In genomic region chr1:199675937-199676336, GRCh38 we compare ENCODE assay signal across 24 cellular contexts.
"Had no signal": no experiment of that assay in that cellular context is flagged by ENCODE, and none has a peak within 500 bp of the region (broad histone marks: within the 10 kb centered on the region; RNA-seq: fewer than 3 reads in every experiment).

No MANE protein-coding gene starts in this region.

- H3K27me3 ChIP-seq: hepatocyte, ovary, tibial artery, upper lobe of right lung, vagina had no signal

- H3K4me3 Mint-ChIP-seq: dendritic cell treated with granulocyte-macrophage colony-stimulating factor and Interleukin-4, amounts not matched to agents 40 ng/mL and 50 ng/mL, for 4 days; effector memory CD8-positive, alpha-beta T cell; naive thymus-derived CD4-positive, alpha-beta T cell; nephron progenitor cell; stimulated activated memory B cell treated with anti-CD40 and anti-IgM and Interleukin-4, amounts not matched to agents 10 μg/mL and 1 μg/mL and 100 μg/mL, for 72 hours; stimulated activated naive CD8-positive, alpha-beta T cell treated with anti-CD3 and anti-CD28 coated beads, Interleukin-15, Interleukin-2, amounts not matched to agents 100 ng/mL and 50 ng/mL, for 24 hours had no signal

- H3K27ac ChIP-seq: foreskin keratinocyte, hepatocyte, ovary, prostate gland, spleen, tibial artery, upper lobe of right lung, vagina had no signal

- H3K9me3 ChIP-seq: ovary, prostate gland, spleen, tibial artery, upper lobe of right lung, vagina had no signal

- H3K36me3 Mint-ChIP-seq: naive thymus-derived CD4-positive, alpha-beta T cell; stimulated activated memory B cell treated with anti-CD40 and anti-IgM and Interleukin-4, amounts not matched to agents 10 μg/mL and 1 μg/mL and 100 μg/mL, for 72 hours had no signal

- DNase-seq: effector memory CD8-positive, alpha-beta T cell; erythroblast; foreskin keratinocyte; head of caudate nucleus; left colon; left ventricle myocardium superior; mesenchymal stem cell; naive thymus-derived CD4-positive, alpha-beta T cell; nephron progenitor cell; ovary; spleen; stimulated activated CD4-positive, alpha-beta T cell treated with anti-CD3 and anti-CD28 coated beads, Interleukin-15, amount 100 ng/mL, for 24 hours; stimulated activated CD4-positive, alpha-beta T cell treated with anti-CD3 and anti-CD28 coated beads, Interleukin-1b, Interleukin-23, amount 100 ng/mL, for 48 hours; stimulated activated CD4-positive, alpha-beta T cell treated with anti-CD3 and anti-CD28 coated beads, Interleukin-4, amount 100 ng/mL, for 24 hours; tibial artery; upper lobe of right lung had no signal

- ATAC-seq: effector memory CD8-positive, alpha-beta T cell; foreskin keratinocyte; left colon; left ventricle myocardium superior; naive thymus-derived CD4-positive, alpha-beta T cell; sciatic nerve; stimulated activated memory B cell treated with anti-CD40 and anti-IgM and Interleukin-4, amounts not matched to agents 10 μg/mL and 1 μg/mL and 100 μg/mL, for 72 hours; upper lobe of right lung had no signal

- H3K27me3 Mint-ChIP-seq: dendritic cell treated with granulocyte-macrophage colony-stimulating factor and Interleukin-4, amounts not matched to agents 40 ng/mL and 50 ng/mL, for 4 days had no signal

- H3K9me3 Mint-ChIP-seq: effector memory CD8-positive, alpha-beta T cell; stimulated activated naive CD8-positive, alpha-beta T cell treated with anti-CD3 and anti-CD28 coated beads, Interleukin-15, Interleukin-2, amounts not matched to agents 100 ng/mL and 50 ng/mL, for 24 hours had no signal

- H3K4me3 ChIP-seq: hepatocyte, lung, ovary, prostate gland, spleen, tibial artery, upper lobe of right lung, vagina had no signal

- H3K36me3 ChIP-seq: ovary, prostate gland, spleen, tibial artery, upper lobe of right lung, vagina had no signal

- H3K27ac Mint-ChIP-seq: dendritic cell treated with granulocyte-macrophage colony-stimulating factor and Interleukin-4, amounts not matched to agents 40 ng/mL and 50 ng/mL, for 4 days; effector memory CD8-positive, alpha-beta T cell; naive thymus-derived CD4-positive, alpha-beta T cell; nephron progenitor cell; stimulated activated memory B cell treated with anti-CD40 and anti-IgM and Interleukin-4, amounts not matched to agents 10 μg/mL and 1 μg/mL and 100 μg/mL, for 72 hours; stimulated activated naive CD8-positive, alpha-beta T cell treated with anti-CD3 and anti-CD28 coated beads, Interleukin-15, Interleukin-2, amounts not matched to agents 100 ng/mL and 50 ng/mL, for 24 hours had no signal

- H3K4me1 Mint-ChIP-seq: naive thymus-derived CD4-positive, alpha-beta T cell; nephron progenitor cell; stimulated activated memory B cell treated with anti-CD40 and anti-IgM and Interleukin-4, amounts not matched to agents 10 μg/mL and 1 μg/mL and 100 μg/mL, for 72 hours had no signal
